Comparison of ENCODE assay signal across 8 cellular contexts in the genomic region with DNA sequence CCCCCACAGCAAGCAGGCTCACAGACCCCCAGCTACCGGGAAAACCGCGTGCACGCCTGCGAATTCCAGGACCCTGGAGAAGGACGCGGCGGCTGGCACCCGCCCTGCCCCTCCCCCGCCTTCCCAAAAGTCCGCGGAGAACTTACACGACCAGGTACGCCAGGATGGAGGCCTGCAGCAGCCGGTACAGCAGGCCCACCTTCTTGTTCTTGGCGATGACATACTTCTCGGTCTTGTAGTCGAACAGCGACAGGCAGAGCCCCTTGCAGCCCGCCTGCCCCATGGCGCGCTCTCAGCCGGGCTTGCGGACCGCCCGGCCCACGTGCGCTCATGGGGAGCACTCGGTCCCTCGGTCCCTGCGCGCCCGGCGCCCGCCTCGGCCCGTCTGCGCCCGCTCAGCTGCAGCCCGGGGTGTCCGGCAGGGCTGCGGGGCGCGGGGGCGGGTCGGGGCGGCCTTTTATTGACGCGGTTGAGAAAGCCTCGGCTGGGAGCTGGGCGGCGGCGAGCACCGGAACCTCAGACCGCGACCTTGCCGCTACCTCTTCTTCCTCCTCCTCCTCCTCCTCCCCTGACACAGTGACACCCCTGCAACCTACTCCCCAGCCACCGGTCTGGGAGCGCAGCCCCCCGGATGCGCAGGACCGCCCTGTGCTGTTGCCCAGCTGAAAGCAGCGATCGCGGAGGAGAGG. TPM values are rescaled to one million over a fixed set of nuclear protein-coding genes. Genes with fewer than 3 reads are reported as not detected.
A peak's percentile ranks its signal among the peaks of the same experiment; 100 is the strongest.
DNase-seq lines count a peak whose midpoint lies in the region; ATAC-seq and TF ChIP-seq lines count a peak whose summit lies in the region.

A gene with protein sequence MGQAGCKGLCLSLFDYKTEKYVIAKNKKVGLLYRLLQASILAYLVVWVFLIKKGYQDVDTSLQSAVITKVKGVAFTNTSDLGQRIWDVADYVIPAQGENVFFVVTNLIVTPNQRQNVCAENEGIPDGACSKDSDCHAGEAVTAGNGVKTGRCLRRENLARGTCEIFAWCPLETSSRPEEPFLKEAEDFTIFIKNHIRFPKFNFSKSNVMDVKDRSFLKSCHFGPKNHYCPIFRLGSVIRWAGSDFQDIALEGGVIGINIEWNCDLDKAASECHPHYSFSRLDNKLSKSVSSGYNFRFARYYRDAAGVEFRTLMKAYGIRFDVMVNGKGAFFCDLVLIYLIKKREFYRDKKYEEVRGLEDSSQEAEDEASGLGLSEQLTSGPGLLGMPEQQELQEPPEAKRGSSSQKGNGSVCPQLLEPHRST (minus strand): TSS at position 433 of the 689 bp plus-strand sequence. CDS start 150 bp downstream, at position 283.

- peak within 1 kb of the TSS in 5 of 7 donors; percentile 37 to 88 (median 65) for H3K27ac Mint-ChIP-seq in CD14-positive monocyte
- H3K27ac Mint-ChIP-seq in activated B cell treated with CpG ODN at 0.5 μM for 24 hours, result peak within 1 kb of the TSS; percentile 97

- no peak within 1 kb of the TSS for H3K4me3 ChIP-seq in mucosa of descending colon
- H3K4me3 ChIP-seq in thymus (ENCODE audit: low read length), result peak within 1 kb of the TSS; percentile 71

- peaks cover 0 to 1% of the 10 kb centered on the region in 2 donors for H3K36me3 Mint-ChIP-seq in CD14-positive monocyte
- H3K36me3 Mint-ChIP-seq in activated B cell treated with CpG ODN at 0.5 μM for 24 hours (ENCODE audit: low read depth), result peaks cover 30% of the 10 kb centered on the region

- H3K4me1 ChIP-seq in mucosa of descending colon (ENCODE audit: low read depth) (peaks cover 8% of the 10 kb centered on the region), thymus (ENCODE audit: control insufficient read depth, insufficient read depth, low read length) (no peaks in the 10 kb centered on the region)

- ATAC-seq in HG03432 (IDR thresholded peaks at IDR 0.05; ENCODE audit: unreplicated experiment) (peak; percentile 30), activated B cell treated with CpG ODN at 0.5 μM for 24 hours (ENCODE audit: low read depth) (peak; percentile 58), mucosa of descending colon (peak; percentile 75)

- H3K27ac ChIP-seq in thymus (ENCODE audit: low read depth), result peak within 1 kb of the TSS; percentile 84

- H3K4me3 Mint-ChIP-seq in CD14-positive monocyte (peak within 1 kb of the TSS; percentile 99), activated B cell treated with CpG ODN at 0.5 μM for 24 hours (peak within 1 kb of the TSS; percentile 99)

- intact Hi-C loops in CD14-positive monocyte (cut with micrococcal nuclease) (no loop called here), activated B cell treated with CpG ODN at 0.5 μM for 24 hours (cut with micrococcal nuclease) (loop anchor here (1.0 to 5.0 kb wide), 2 partner anchors 27 to 216 kb away; a partner anchor contains a TSS), mucosa of descending colon (cut with DNase I, micrococcal nuclease) (no loop called here)

- no peaks in the 10 kb centered on the region for H3K27me3 ChIP-seq in thymus (ENCODE audit: control insufficient read depth, insufficient read depth)

- H3K9me3 Mint-ChIP-seq in CD14-positive monocyte (peaks cover 0 to 18% (median 8%) of the 10 kb centered on the region in 7 donors), activated B cell treated with CpG ODN at 0.5 μM for 24 hours (no peaks in the 10 kb centered on the region)

- no peak for DNase-seq in CD14-positive monocyte (ENCODE audit: low spot score)
- DNase-seq in activated B cell treated with CpG ODN at 0.5 μM for 24 hours, result peak; percentile 66
- DNase-seq in ecto neural progenitor cell (ENCODE audit: low spot score), result peak; percentile 80
- DNase-seq in mucosa of descending colon, result peak in 2 of 3 donors; percentile 51 to 81
- no peak for DNase-seq in NCI-H1092 treated with DMSO at 0.1 percent for 48 hours (lab: John Stamatoyannopoulos, UW)
- no peak for DNase-seq in DMS153 treated with DMSO at 0.1 percent for 48 hours (lab: John Stamatoyannopoulos, UW; ENCODE audit: unreplicated experiment)

- under 1% methylated on average over 65 of the region's 65 CpGs for WGBS in thymus

- peaks cover 17 to 32% (median 31%) of the 10 kb centered on the region in 3 donors for H3K27me3 Mint-ChIP-seq in CD14-positive monocyte (ENCODE audit: low read depth in 3 of 3)
- H3K27me3 Mint-ChIP-seq in activated B cell treated with CpG ODN at 0.5 μM for 24 hours, result no peaks in the 10 kb centered on the region

- TF ChIP-seq CTCF in CD14-positive monocyte (IDR thresholded peaks at IDR 0.05) (no peak), activated B cell treated with CpG ODN at 0.5 μM for 24 hours (IDR thresholded peaks at IDR 0.05) (no peak), mucosa of descending colon (IDR thresholded peaks at IDR 0.05) (no peak)

- no peaks in the 10 kb centered on the region for H3K36me3 ChIP-seq in mucosa of descending colon (ENCODE audit: low read depth)
- H3K36me3 ChIP-seq in thymus (ENCODE audit: control insufficient read depth, insufficient read depth), result peaks cover 5% of the 10 kb centered on the region

- CTCF ChIA-PET in activated B cell treated with CpG ODN at 0.5 μM for 24 hours (lab: Charles Lee), result interaction anchor here (0.8 to 2.6 kb wide), 13 partner anchors 11 to 132 kb away, joined by 3 to 22 read pairs (median 6); a partner anchor contains a TSS

- peaks cover 20% of the 10 kb centered on the region for H3K4me1 Mint-ChIP-seq in CD14-positive monocyte
- H3K4me1 Mint-ChIP-seq in activated B cell treated with CpG ODN at 0.5 μM for 24 hours, result peaks cover 77% of the 10 kb centered on the region

- POLR2A ChIA-PET in activated B cell treated with CpG ODN at 0.5 μM for 24 hours (lab: Charles Lee), result interaction anchor here (0.6 to 6.5 kb wide), 19 partner anchors 12 to 1253 kb away, joined by 3 to 315 read pairs (median 7); a partner anchor contains a TSS

- H3K9me3 ChIP-seq in mucosa of descending colon, result peaks cover 6% of the 10 kb centered on the region
- peaks cover 2% of the 10 kb centered on the region for H3K9me3 ChIP-seq in thymus (ENCODE audit: control insufficient read depth)

RNA-seq across cellular contexts. Expression of the gene that starts here (rescaled TPM):
- polyA plus RNA-seq in CD14-positive monocyte, result 1 to 10 TPM in 1 of 2 donors, under 1 TPM in 1; 0.64 to 3.4 TPM
- total RNA-seq in activated B cell treated with CpG ODN at 0.5 μM for 24 hours, result 295 and 349 TPM in 2 replicates
- total RNA-seq in mucosa of descending colon, result 1 to 10 TPM in 2 of 3 donors, under 1 TPM in 1; 0.73 to 2.6 (median 2.2) TPM
- polyA plus RNA-seq in thymus, result 108 TPM

Comparison
In these comparisons a context has a peak if more than half of its experiments do, and no peak if none do; other contexts are left out.
1. RNA of the gene that starts here (total RNA-seq): 295 to 349 TPM in activated B cell treated with CpG ODN at 0.5 μM for 24 hours; 0.73 to 2.6 TPM in mucosa of descending colon; every median in the first group is over 10 times any median in the second.
2. RNA of the gene that starts here (polyA plus RNA-seq): 108 TPM in thymus (single experiment); 0.64 to 3.4 TPM in CD14-positive monocyte; every median in the first group is over 10 times any median in the second.
3. DNase-seq: peak in activated B cell treated with CpG ODN at 0.5 μM for 24 hours (single experiment), ecto neural progenitor cell (single experiment) and mucosa of descending colon (2 of 3); none in CD14-positive monocyte (single experiment), NCI-H1092 treated with DMSO at 0.1 percent for 48 hours (single experiment) and DMS153 treated with DMSO at 0.1 percent for 48 hours (single experiment).
4. Peak in every context shown above with its lines, with median percentiles within 50 percentile points of each other: ATAC-seq.